In genomic region chr1:175174702-175175102, GRCh38 we compare ENCODE assay signal across 11 cellular contexts. TPM values are rescaled to one million over a fixed set of nuclear protein-coding genes. Genes with fewer than 3 reads are reported as not detected.
DNase-seq lines count a peak whose midpoint lies in the region; ATAC-seq and TF ChIP-seq lines count a peak whose summit lies in the region.
"Had no signal": no experiment of that assay in that cellular context is flagged by ENCODE, and none has a peak within 500 bp of the region (broad histone marks: within the 10 kb centered on the region; RNA-seq: fewer than 3 reads in every experiment).

No MANE protein-coding gene starts in this region.

- H3K27me3 ChIP-seq in Loucy (ENCODE audit: insufficient read depth, low read length, poor library complexity, severe bottlenecking) (no peaks in the 10 kb centered on the region), HAP-1 (ENCODE audit: low read depth) (no peaks in the 10 kb centered on the region), tibial nerve (no peaks in the 10 kb centered on the region)
- H3K27me3 ChIP-seq: neutrophil had no signal

- no peaks in the 10 kb centered on the region for H3F3A ChIP-seq in Loucy (ENCODE audit: low read depth)

- H3K9me3 ChIP-seq in Loucy (ENCODE audit: insufficient read depth, low read depth, low read length) (no peaks in the 10 kb centered on the region), HAP-1 (no peaks in the 10 kb centered on the region), tibial nerve (no peaks in the 10 kb centered on the region)
- H3K9me3 ChIP-seq: neutrophil had no signal

- ATAC-seq in GM19372 (IDR thresholded peaks at IDR 0.05; ENCODE audit: low read depth, unreplicated experiment) (peak; percentile 87), HG02885 (IDR thresholded peaks at IDR 0.05; ENCODE audit: poor library complexity, unreplicated experiment) (peak; percentile 90), GM19455 (IDR thresholded peaks at IDR 0.05; ENCODE audit: unreplicated experiment) (no peak)

- in situ Hi-C loops in HAP-1 (cut with MboI; ENCODE audit: low sequenced_read_pairs): no loop called here

- H4K20me1 ChIP-seq in Loucy (ENCODE audit: insufficient read depth, low read length, poor library complexity, severe bottlenecking): no peaks in the 10 kb centered on the region

- no peak overlapping the region for H2AFZ ChIP-seq in Loucy (ENCODE audit: low read length)

- H3K4me3 ChIP-seq in Loucy (ENCODE audit: low read length, poor library complexity, severe bottlenecking): peak overlapping the region; percentile 41
- H3K4me3 ChIP-seq in HAP-1: no peak overlapping the region
- no peak overlapping the region for H3K4me3 ChIP-seq in tibial nerve

- DNase-seq in Daoy (ENCODE audit: low read depth) (peak; percentile 32), HAP-1 (ENCODE audit: low spot score in 2 of 2) (no peak), ecto neural progenitor cell (ENCODE audit: low spot score) (no peak), tibial nerve (ENCODE audit: low spot score in 2 of 2) (no peak)
- DNase-seq: activated T-cell treated with anti-CD3 and anti-CD28 coated beads, Interleukin-2, amount 50 U/mL, for 24 hours; MV-4-11 had no signal

- peaks cover 11% of the 10 kb centered on the region for H3K4me1 ChIP-seq in Loucy (ENCODE audit: insufficient read depth, low read length, poor library complexity, severe bottlenecking)
- no peaks in the 10 kb centered on the region for H3K4me1 ChIP-seq in HAP-1
- H3K4me1 ChIP-seq in tibial nerve: peaks cover 0 to 14% (median under 1%) of the 10 kb centered on the region in 4 donors

- no peaks in the 10 kb centered on the region for H3K79me2 ChIP-seq in Loucy (ENCODE audit: insufficient read depth, low read length)

- H3K36me3 ChIP-seq in Loucy (ENCODE audit: insufficient read depth, low read length): no peaks in the 10 kb centered on the region; the same call in 1 of the 2 replicates
- H3K36me3 ChIP-seq in HAP-1 (replicated peaks): no peaks in the 10 kb centered on the region
- H3K36me3 ChIP-seq in tibial nerve: peaks cover 0 to 9% (median 0%) of the 10 kb centered on the region in 3 donors

- WGBS in tibial nerve, 2 donors: 60 to 70% methylated on average over 4 of the region's 4 CpGs

- no peak overlapping the region for H3K9ac ChIP-seq in Loucy (ENCODE audit: low read depth, low read length, poor library complexity, severe bottlenecking)

- H3K9me2 ChIP-seq in Loucy (replicated peaks; ENCODE audit: low read depth, low read length): no peaks in the 10 kb centered on the region

- H3K27ac ChIP-seq in tibial nerve: peak overlapping the region in 1 of 4 donors; percentile 11
- H3K27ac ChIP-seq: neutrophil had no signal

- TF ChIP-seq EP300 in tibial nerve (IDR thresholded peaks at IDR 0.05): no peak

- TF ChIP-seq POLR2A in tibial nerve (IDR thresholded peaks at IDR 0.05): no peak

- H3K4me2 ChIP-seq in Loucy (ENCODE audit: low read depth, low read length, poor library complexity, severe bottlenecking): peak overlapping the region; percentile 44

- no peak for TF ChIP-seq CTCF in Loucy (conservative IDR thresholded peaks at IDR 0.05; ENCODE audit: low read length)
- no peak for TF ChIP-seq CTCF in tibial nerve (IDR thresholded peaks at IDR 0.05)

RNA-seq across cellular contexts. Expression of gene KIAA0040, which starts 17.9 kb away (rescaled TPM):
- 4.7 TPM in 2 replicates for total RNA-seq in Daoy (2014; rRNA removed; shearing (Covaris generic))
- 10 to 100 TPM; 16.9 to 28.8 (median 20.3) TPM for total RNA-seq in tibial nerve
